ENCODE assay signal across 11 cellular contexts in genomic region chr15:98669638-98670037, GRCh38. TPM values are rescaled to one million over a fixed set of nuclear protein-coding genes. Genes with fewer than 3 reads are reported as not detected.
DNase-seq lines count a peak whose midpoint lies in the region; ATAC-seq and TF ChIP-seq lines count a peak whose summit lies in the region.
"Had no signal": no experiment of that assay in that cellular context is flagged by ENCODE, and none has a peak within 500 bp of the region (broad histone marks: within the 10 kb centered on the region; RNA-seq: fewer than 3 reads in every experiment).

No MANE protein-coding gene starts in this region.

- no peaks in the 10 kb centered on the region for H3K9me3 Mint-ChIP-seq in activated CD4-positive, alpha-beta memory T cell treated with anti-CD3 and anti-CD28 coated beads for 36 hours
- no peaks in the 10 kb centered on the region for H3K9me3 Mint-ChIP-seq in activated CD4-positive, alpha-beta memory T cell treated with anti-CD3 and anti-CD28 coated beads, Interleukin-2, amount 10 ng/mL, durations not matched to agents 7 days and 5 days
- no peaks in the 10 kb centered on the region for H3K9me3 Mint-ChIP-seq in osteocyte (ENCODE audit: unreplicated experiment)

- peak overlapping the region; percentile 36 for H3K27ac Mint-ChIP-seq in activated CD4-positive, alpha-beta memory T cell treated with anti-CD3 and anti-CD28 coated beads for 36 hours
- no peak overlapping the region for H3K27ac Mint-ChIP-seq in activated CD4-positive, alpha-beta memory T cell treated with anti-CD3 and anti-CD28 coated beads, Interleukin-2, amount 10 ng/mL, durations not matched to agents 7 days and 5 days
- H3K27ac Mint-ChIP-seq in osteocyte (ENCODE audit: unreplicated experiment), result peak overlapping the region; percentile 88

- H3K4me3 ChIP-seq in PC-9 (peak overlapping the region; percentile 26; the same call in 1 of the 2 replicates), esophagus squamous epithelium (no peak overlapping the region)

- no peak for TF ChIP-seq POLR2A in esophagus squamous epithelium (IDR thresholded peaks at IDR 0.05)

- no peak for ATAC-seq in HG03521 (IDR thresholded peaks at IDR 0.05; ENCODE audit: unreplicated experiment)
- ATAC-seq in HG03045 (IDR thresholded peaks at IDR 0.05; ENCODE audit: unreplicated experiment), result no peak
- no peak for ATAC-seq in GM18907 (IDR thresholded peaks at IDR 0.05; ENCODE audit: unreplicated experiment)

- POLR2A ChIA-PET in activated CD4-positive, alpha-beta memory T cell treated with anti-CD3 and anti-CD28 coated beads for 36 hours (lab: Charles Lee), result no interaction called here
- POLR2A ChIA-PET in activated CD4-positive, alpha-beta memory T cell treated with anti-CD3 and anti-CD28 coated beads, Interleukin-2, amount 10 ng/mL, durations not matched to agents 7 days and 5 days (lab: Charles Lee), result no interaction called here
- POLR2A ChIA-PET in PC-9 (lab: Charles Lee; ENCODE audit: unreplicated experiment), result no interaction called here

- H3K36me3 Mint-ChIP-seq in activated CD4-positive, alpha-beta memory T cell treated with anti-CD3 and anti-CD28 coated beads for 36 hours, result no peaks in the 10 kb centered on the region
- no peaks in the 10 kb centered on the region for H3K36me3 Mint-ChIP-seq in activated CD4-positive, alpha-beta memory T cell treated with anti-CD3 and anti-CD28 coated beads, Interleukin-2, amount 10 ng/mL, durations not matched to agents 7 days and 5 days (ENCODE audit: low read depth)
- peaks cover 3% of the 10 kb centered on the region for H3K36me3 Mint-ChIP-seq in osteocyte (ENCODE audit: unreplicated experiment)

- no peaks in the 10 kb centered on the region for H4K20me1 ChIP-seq in PC-9 (ENCODE audit: insufficient read depth)

- intact Hi-C loops in activated CD4-positive, alpha-beta memory T cell treated with anti-CD3 and anti-CD28 coated beads for 36 hours (cut with micrococcal nuclease), result loop anchor here (1.0 to 5.0 kb wide), 3 partner anchors 17 to 108 kb away; partner anchors contain the start of gene IGF1R
- intact Hi-C loops in PC-9 (cut with micrococcal nuclease; ENCODE audit: unreplicated experiment), result no loop called here
- intact Hi-C loops in esophagus squamous epithelium (cut with DNase I), result loop anchor here (10.0 kb wide), 1 partner anchor 105 kb away; no protein-coding TSS in a partner anchor

- H3K9me3 ChIP-seq in PC-9 (ENCODE audit: insufficient read depth, low read depth), result no peaks in the 10 kb centered on the region
- no peaks in the 10 kb centered on the region for H3K9me3 ChIP-seq in esophagus squamous epithelium
- H3K9me3 ChIP-seq: neutrophil had no signal

- H3K36me3 ChIP-seq in PC-9 (ENCODE audit: low read depth), result no peaks in the 10 kb centered on the region
- H3K36me3 ChIP-seq in esophagus squamous epithelium, result no peaks in the 10 kb centered on the region
- H3K36me3 ChIP-seq: neutrophil had no signal

- 81 to 100% methylated on average over 3 to 4 of the region's 7 CpGs for WGBS in esophagus squamous epithelium, 2 donors

- peaks cover 42% of the 10 kb centered on the region for H3K4me1 Mint-ChIP-seq in activated CD4-positive, alpha-beta memory T cell treated with anti-CD3 and anti-CD28 coated beads for 36 hours (ENCODE audit: low read depth)
- H3K4me1 Mint-ChIP-seq in activated CD4-positive, alpha-beta memory T cell treated with anti-CD3 and anti-CD28 coated beads, Interleukin-2, amount 10 ng/mL, durations not matched to agents 7 days and 5 days, result peaks cover 30% of the 10 kb centered on the region
- H3K4me1 Mint-ChIP-seq in osteocyte (ENCODE audit: unreplicated experiment), result peaks cover 84% of the 10 kb centered on the region

- TF ChIP-seq CTCF in PC-9 (conservative IDR thresholded peaks at IDR 0.05) (no peak), esophagus squamous epithelium (IDR thresholded peaks at IDR 0.05) (no peak), osteocyte (IDR thresholded peaks at IDR 0.05) (no peak)

- DNase-seq in activated CD4-positive, alpha-beta memory T cell treated with anti-CD3 and anti-CD28 coated beads for 36 hours, result no peak
- DNase-seq in activated CD4-positive, alpha-beta memory T cell treated with anti-CD3 and anti-CD28 coated beads, Interleukin-2, amount 10 ng/mL, durations not matched to agents 7 days and 5 days, result no peak
- DNase-seq in PC-9 (no peak), esophagus squamous epithelium (lab: John Stamatoyannopoulos, UW) (no peak), osteocyte (ENCODE audit: extremely low spot score, unreplicated experiment) (no peak)
- DNase-seq: activated naive CD4-positive, alpha-beta T cell; NCI-H2029 had no signal

- peaks cover 20% of the 10 kb centered on the region; the same call in 1 of the 2 replicates for H3F3A ChIP-seq in PC-9 (ENCODE audit: insufficient read depth, low read depth)

- no peak overlapping the region for H3K4me3 Mint-ChIP-seq in activated CD4-positive, alpha-beta memory T cell treated with anti-CD3 and anti-CD28 coated beads for 36 hours
- no peak overlapping the region for H3K4me3 Mint-ChIP-seq in activated CD4-positive, alpha-beta memory T cell treated with anti-CD3 and anti-CD28 coated beads, Interleukin-2, amount 10 ng/mL, durations not matched to agents 7 days and 5 days
- no peak overlapping the region for H3K4me3 Mint-ChIP-seq in osteocyte (ENCODE audit: unreplicated experiment)

- H3K79me2 ChIP-seq in PC-9 (ENCODE audit: low read depth), result peaks cover 97% of the 10 kb centered on the region

- peaks cover 32% of the 10 kb centered on the region for H3K4me1 ChIP-seq in PC-9 (replicated peaks; ENCODE audit: insufficient read depth)
- H3K4me1 ChIP-seq in esophagus squamous epithelium, result peaks cover 17 to 76% (median 49%) of the 10 kb centered on the region in 3 donors

- H3K27me3 ChIP-seq in PC-9 (ENCODE audit: insufficient read depth, low read depth) (no peaks in the 10 kb centered on the region), esophagus squamous epithelium (no peaks in the 10 kb centered on the region)
- H3K27me3 ChIP-seq: neutrophil had no signal

- BruUV-seq in PC-9 (replicated peaks; lab: Mats Ljungman, UMichigan), result no TSS peak

- no peaks in the 10 kb centered on the region for H3K9me2 ChIP-seq in PC-9 (ENCODE audit: insufficient read depth)

- peak overlapping the region; percentile 70 for H3K4me2 ChIP-seq in PC-9

- no peaks in the 10 kb centered on the region for H3K27me3 Mint-ChIP-seq in activated CD4-positive, alpha-beta memory T cell treated with anti-CD3 and anti-CD28 coated beads for 36 hours
- H3K27me3 Mint-ChIP-seq in activated CD4-positive, alpha-beta memory T cell treated with anti-CD3 and anti-CD28 coated beads, Interleukin-2, amount 10 ng/mL, durations not matched to agents 7 days and 5 days, result no peaks in the 10 kb centered on the region
- no peaks in the 10 kb centered on the region for H3K27me3 Mint-ChIP-seq in osteocyte (ENCODE audit: unreplicated experiment)

- CTCF ChIA-PET in activated CD4-positive, alpha-beta memory T cell treated with anti-CD3 and anti-CD28 coated beads for 36 hours (lab: Charles Lee), result interaction anchor here (1.7 to 1.9 kb wide), 2 partner anchors 10 to 150 kb away, joined by 6 to 8 read pairs; no protein-coding TSS in a partner anchor
- CTCF ChIA-PET in activated CD4-positive, alpha-beta memory T cell treated with anti-CD3 and anti-CD28 coated beads, Interleukin-2, amount 10 ng/mL, durations not matched to agents 7 days and 5 days (lab: Charles Lee), result no interaction called here
- CTCF ChIA-PET in PC-9 (lab: Charles Lee), result no interaction called here

- no peak overlapping the region for H2AFZ ChIP-seq in PC-9

- H3K27ac ChIP-seq in PC-9, result peak overlapping the region; percentile 90
- peak overlapping the region; percentile 55 to 78 (median 71) for H3K27ac ChIP-seq in esophagus squamous epithelium
- H3K27ac ChIP-seq: neutrophil had no signal

RNA-seq across cellular contexts. Expression of gene IGF1R, which starts 21.3 kb away (rescaled TPM):
- total RNA-seq in activated CD4-positive, alpha-beta memory T cell treated with anti-CD3 and anti-CD28 coated beads for 36 hours, result 10 to 100 TPM; 13.2 to 14.8 TPM
- total RNA-seq in activated CD4-positive, alpha-beta memory T cell treated with anti-CD3 and anti-CD28 coated beads, Interleukin-2, amount 10 ng/mL, durations not matched to agents 7 days and 5 days, result 1 to 10 TPM; 7.1 to 7.7 TPM
- total RNA-seq in PC-9 (2021) (71.3 and 78.9 TPM in 2 replicates), esophagus squamous epithelium (10 to 100 TPM; 20.5 to 54.8 (median 40.4) TPM), osteocyte (154 and 174 TPM in 2 replicates)
